ENCODE assay signal across 2 cellular contexts in genomic region chr15:76342382-76343201, GRCh38.
TF ChIP-seq lines count a peak whose summit lies in the region.

No MANE protein-coding gene starts in this region.

TF ChIP-seq in HepG2, 621 proteins besides CTCF, POLR2A, EP300 and RAD21:
- TF ChIP-seq EHMT2 (IDR thresholded peaks at IDR 0.05; ENCODE audit: borderline replicate concordance, low read depth, low read length) (no peak), ZNF234 (CRISPR knock-in tag; conservative IDR thresholded peaks at IDR 0.05) (no peak), RBFOX2 (IDR thresholded peaks at IDR 0.05; ENCODE audit: low read depth, low read length) (peak; percentile 46), KLF11 (CRISPR knock-in tag; IDR thresholded peaks at IDR 0.05) (no peak)
TF ChIP-seq in HepG2: peak in this region for 1.

TF ChIP-seq in K562, 482 proteins besides CTCF, POLR2A, EP300 and RAD21:
- TF ChIP-seq RBFOX2 (IDR thresholded peaks at IDR 0.05; ENCODE audit: low read depth, low read length) (peak; percentile 41), E2F6 (IDR thresholded peaks at IDR 0.05; ENCODE audit: borderline replicate concordance in 1 of 2, extremely low read depth in 1 of 2, insufficient read depth in 1 of 2, insufficient read length in 1 of 2, low read depth in 1 of 2, low read length in 1 of 2, poor library complexity in 1 of 2, severe bottlenecking in 1 of 2) (peak in 1 of 2 experiments; percentile 45), AFF4 (CRISPR knock-in tag; IDR thresholded peaks at IDR 0.05) (no peak), POLR2G (IDR thresholded peaks at IDR 0.05; ENCODE audit: low read depth, low read length) (peak; percentile 68), XRCC3 (IDR thresholded peaks at IDR 0.05) (no peak), ZBTB33 (CRISPR knock-in tag; IDR thresholded peaks at IDR 0.05) (peak; percentile 77)
